ENCODE assay signal across 22 cellular contexts in genomic region chr3:52615178-52615577, GRCh38.
DNase-seq lines count a peak whose midpoint lies in the region; ATAC-seq and TF ChIP-seq lines count a peak whose summit lies in the region.
"Had no signal": no experiment of that assay in that cellular context is flagged by ENCODE, and none has a peak within 500 bp of the region (broad histone marks: within the 10 kb centered on the region; RNA-seq: fewer than 3 reads in every experiment).

No MANE protein-coding gene starts in this region.

- TF ChIP-seq CTCF in cardiac fibroblast (IDR thresholded peaks at IDR 0.05; ENCODE audit: low read depth, low read length), result no peak
- no peak for TF ChIP-seq CTCF in fibroblast of pulmonary artery (IDR thresholded peaks at IDR 0.05; ENCODE audit: low read length, missing control alignments)

- ATAC-seq in Right ventricle myocardium superior (ENCODE audit: poor library complexity), result no peak
- ATAC-seq: GM23338 had no signal

- DNase-seq in GM03348 (ENCODE audit: low spot score) (peak; percentile 28), cardiac fibroblast (ENCODE audit: low read depth in 2 of 2) (peak; percentile 7 to 10), fibroblast of pulmonary artery (ENCODE audit: low read depth) (peak; percentile 14), stromal cell of bone marrow (ENCODE audit: low read depth) (peak; percentile 6), NCI-H446 (lab: John Stamatoyannopoulos, UW) (no peak), Right ventricle myocardium superior (no peak), NCI-H1930 (lab: John Stamatoyannopoulos, UW) (no peak), CD1c-positive myeloid dendritic cell (ENCODE audit: extremely low spot score) (no peak)
- DNase-seq: CD4-positive, alpha-beta T cell; GF-D8; H9; KBM-7; MG63; NCI-H1105 treated with DMSO at 0.1 percent for 48 hours; NCI-H146; NCI-H2029; NCI-H446 treated with DMSO at 0.1 percent for 48 hours; NCI-H526; SIG-M5 had no signal

- H3K4me3 ChIP-seq in cardiac fibroblast (replicated peaks in 1 of 2; ENCODE audit: low read depth in 2 of 2, low read length in 2 of 2), result no peak overlapping the region
- H3K4me3 ChIP-seq in fibroblast of pulmonary artery (replicated peaks; ENCODE audit: low read depth, low read length), result no peak overlapping the region
- H3K4me3 ChIP-seq: BLaER1, GM23338, MG63, SK-N-MC had no signal

- intact Hi-C loops in Right ventricle myocardium superior (cut with DNase I), result no loop called here

Comparison
In these comparisons a context has a peak if more than half of its experiments do, and no peak if none do; other contexts are left out.
1. DNase-seq: peak in GM03348 (single experiment), cardiac fibroblast (2 of 2), fibroblast of pulmonary artery (single experiment) and stromal cell of bone marrow (single experiment); none in NCI-H446 (0 of 2), Right ventricle myocardium superior (single experiment), NCI-H1930 (0 of 2) and CD1c-positive myeloid dendritic cell (single experiment).